ENCODE assay signal across 34 cellular contexts in genomic region chr2:51322612-51323011, GRCh38.
"Had no signal": no experiment of that assay in that cellular context is flagged by ENCODE, and none has a peak within 500 bp of the region (broad histone marks: within the 10 kb centered on the region; RNA-seq: fewer than 3 reads in every experiment).

No MANE protein-coding gene starts in this region.

- H3K4me1 ChIP-seq: adrenal gland, breast epithelium had no signal

- FAIRE-seq: astrocyte, TTC549 had no signal

- H3K4me3 ChIP-seq: adrenal gland, body of pancreas, breast epithelium had no signal

- H3K9me3 ChIP-seq: adrenal gland, body of pancreas had no signal

- ATAC-seq: activated CD8-positive, alpha-beta T cell treated with anti-CD3 and anti-CD28 coated beads for 36 hours; activated naive CD4-positive, alpha-beta T cell treated with anti-CD3 and anti-CD28 coated beads, Interleukin-2, amount 50 U/mL, for 72 hours; activated T-cell treated with anti-CD3 and anti-CD28 coated beads, Interleukin-2, amount 50 U/mL, for 4 hours; activated T-cell treated with anti-CD3 and anti-CD28 coated beads, Interleukin-2, amount 50 U/mL, for 72 hours; activated T-helper 17 cell treated with anti-CD3 and anti-CD28 coated beads, Interleukin-2, amount 50 U/mL, for 72 hours; body of pancreas had no signal

- H3K27me3 ChIP-seq: adrenal gland, body of pancreas, brain microvascular endothelial cell, breast epithelium had no signal

- H3K27ac ChIP-seq: adrenal gland, body of pancreas, brain microvascular endothelial cell, breast epithelium, VCaP had no signal

- DNase-seq: activated B cell treated with CpG ODN at 0.5 μM for 24 hours; activated CD4-positive, alpha-beta memory T cell treated with anti-CD3 and anti-CD28 coated beads for 36 hours; activated CD4-positive, alpha-beta T cell treated with anti-CD3 and anti-CD28 coated beads for 4 hours; activated CD4-positive, alpha-beta T cell treated with anti-CD3 and anti-CD28 coated beads, Interleukin-2, amount 10 ng/mL, durations not matched to agents 24 days and 14 days; activated CD4-positive, alpha-beta T cell treated with anti-CD3 and anti-CD28 coated beads, Interleukin-2, amount 50 U/mL, for 1 hour; activated CD4-positive, alpha-beta T cell treated with anti-CD3 and anti-CD28 coated beads, Interleukin-2, amount 50 U/mL, for 4 hours; activated CD4-positive, CD25-positive, alpha-beta regulatory T cell treated with anti-CD3 and anti-CD28 coated beads, Interleukin-2, amount 50 U/mL, for 72 hours; activated CD8-positive, alpha-beta memory T cell treated with anti-CD3 and anti-CD28 coated beads, Interleukin-2, amount 50 U/mL, for 4 hours; activated CD8-positive, alpha-beta T cell treated with anti-CD3 and anti-CD28 coated beads for 36 hours; activated effector memory CD4-positive, alpha-beta T cell treated with anti-CD3 and anti-CD28 coated beads, Interleukin-2, amount 50 U/mL, for 16 hours; activated gamma-delta T cell treated with Interleukin-2 at 50 U/mL for 16 hours; activated naive CD4-positive, alpha-beta T cell; activated naive CD4-positive, alpha-beta T cell treated with anti-CD3 and anti-CD28 coated beads for 36 hours; activated naive CD4-positive, alpha-beta T cell treated with anti-CD3 and anti-CD28 coated beads, Interleukin-2, amount 50 U/mL, for 16 hours; activated naive CD8-positive, alpha-beta T cell treated with anti-CD3 and anti-CD28 coated beads for 36 hours; activated T-cell treated with anti-CD3 and anti-CD28 coated beads for 4 hours; activated T-cell treated with anti-CD3 and anti-CD28 coated beads, Interleukin-2, amount 50 U/mL, for 1 hour; activated T-cell treated with anti-CD3 and anti-CD28 coated beads, Interleukin-2, amount 50 U/mL, for 4 hours; activated T-cell treated with anti-CD3 and anti-CD28 coated beads, Interleukin-2, amount 50 U/mL, for 72 hours; adrenal gland; amniotic stem cell; aorta; brain microvascular endothelial cell; central memory CD4-positive, alpha-beta T cell; T-helper 1 cell; T-helper 2 cell; T-helper 9 cell had no signal

- H3K36me3 ChIP-seq: adrenal gland, brain microvascular endothelial cell, breast epithelium had no signal
